1 cellular context compared by ENCODE assay signal in genomic region chr11:14373941-14374646, GRCh38.
TF ChIP-seq lines count a peak whose summit lies in the region.

No MANE protein-coding gene starts in this region.

TF ChIP-seq in SK-N-SH, 30 proteins besides CTCF, POLR2A, EP300 and RAD21 (continued from another document):
- TF ChIP-seq JUND (IDR thresholded peaks at IDR 0.05) (peak; percentile 34; the same call in 1 of the 2 replicates), MEF2A (IDR thresholded peaks at IDR 0.05; ENCODE audit: borderline replicate concordance, low read depth) (no peak), MXI1 (IDR thresholded peaks at IDR 0.05; ENCODE audit: low read depth, low read length) (no peak), PBX3 (IDR thresholded peaks at IDR 0.05) (peak; percentile 61), NFIC (IDR thresholded peaks at IDR 0.05; ENCODE audit: borderline replicate concordance) (peak; percentile 57), TAF1 (IDR thresholded peaks at IDR 0.05; ENCODE audit: borderline replicate concordance, low read depth, low read length) (no peak), ELF1 (IDR thresholded peaks at IDR 0.05) (no peak), POLR2AphosphoS5 (IDR thresholded peaks at IDR 0.05; ENCODE audit: low read depth, low read length) (no peak), USF2 (IDR thresholded peaks at IDR 0.05; ENCODE audit: borderline replicate concordance, low read depth, low read length) (no peak), RFX5 (IDR thresholded peaks at IDR 0.05; ENCODE audit: low read length) (no peak)
TF ChIP-seq in SK-N-SH: peak in this region for 4.
